Comparison of ENCODE assay signal across 1 cellular context in the genomic region with DNA sequence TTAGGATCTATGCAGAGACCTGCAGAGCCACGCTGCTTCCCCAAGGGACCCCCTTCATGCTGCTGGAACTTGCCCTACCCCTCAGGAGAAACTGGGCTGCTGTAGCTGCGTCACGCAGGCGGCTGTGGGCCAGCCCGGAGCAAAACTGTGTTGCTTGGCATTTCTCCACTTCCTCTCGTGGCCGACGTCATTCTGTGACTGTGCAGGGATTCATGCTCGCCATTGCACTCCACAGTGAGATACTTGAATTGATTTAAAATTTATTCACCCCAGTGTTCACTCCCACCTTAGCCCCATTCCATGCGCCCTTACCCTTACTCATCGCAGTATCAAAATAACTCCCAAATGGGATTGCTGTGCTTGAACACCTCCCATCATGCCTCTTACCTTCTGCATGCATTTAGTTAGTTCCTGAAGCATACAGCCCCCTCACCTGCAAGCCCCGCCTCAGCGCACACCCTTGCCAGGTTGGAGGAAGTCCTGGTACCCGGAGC.
TF ChIP-seq lines count a peak whose summit lies in the region.

No MANE protein-coding gene starts in this region.

TF ChIP-seq in HepG2, 621 proteins besides CTCF, POLR2A, EP300 and RAD21:
- no peak for TF ChIP-seq ARNTL (CRISPR knock-in tag; IDR thresholded peaks at IDR 0.05)
- TF ChIP-seq HNRNPL (IDR thresholded peaks at IDR 0.05; ENCODE audit: low read depth, low read length) = no peak
- TF ChIP-seq, protein P1, sequence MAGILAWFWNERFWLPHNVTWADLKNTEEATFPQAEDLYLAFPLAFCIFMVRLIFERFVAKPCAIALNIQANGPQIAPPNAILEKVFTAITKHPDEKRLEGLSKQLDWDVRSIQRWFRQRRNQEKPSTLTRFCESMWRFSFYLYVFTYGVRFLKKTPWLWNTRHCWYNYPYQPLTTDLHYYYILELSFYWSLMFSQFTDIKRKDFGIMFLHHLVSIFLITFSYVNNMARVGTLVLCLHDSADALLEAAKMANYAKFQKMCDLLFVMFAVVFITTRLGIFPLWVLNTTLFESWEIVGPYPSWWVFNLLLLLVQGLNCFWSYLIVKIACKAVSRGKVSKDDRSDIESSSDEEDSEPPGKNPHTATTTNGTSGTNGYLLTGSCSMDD (CRISPR knock-in tag; IDR thresholded peaks at IDR 0.05) = no peak
- no peak for TF ChIP-seq ZBTB1 (CRISPR knock-in tag; IDR thresholded peaks at IDR 0.05; ENCODE audit: borderline replicate concordance)
- TF ChIP-seq RBFOX2 (IDR thresholded peaks at IDR 0.05; ENCODE audit: low read depth, low read length) = no peak
- no peak for TF ChIP-seq STAT6 (CRISPR knock-in tag; IDR thresholded peaks at IDR 0.05; ENCODE audit: borderline replicate concordance)
- TF ChIP-seq ATF1 (CRISPR knock-in tag; IDR thresholded peaks at IDR 0.05) = no peak
- no peak for TF ChIP-seq ATF3 (CRISPR knock-in tag; IDR thresholded peaks at IDR 0.05)
- TF ChIP-seq SKI (IDR thresholded peaks at IDR 0.05; ENCODE audit: partially characterized antibody) = no peak
- no peak for TF ChIP-seq NCOR1 (IDR thresholded peaks at IDR 0.05; ENCODE audit: borderline replicate concordance, low read length)
- no peak for TF ChIP-seq SRSF9 (IDR thresholded peaks at IDR 0.05; ENCODE audit: borderline replicate concordance, insufficient read depth, low read depth, low read length, poor library complexity, severe bottlenecking)
- TF ChIP-seq, protein P2, sequence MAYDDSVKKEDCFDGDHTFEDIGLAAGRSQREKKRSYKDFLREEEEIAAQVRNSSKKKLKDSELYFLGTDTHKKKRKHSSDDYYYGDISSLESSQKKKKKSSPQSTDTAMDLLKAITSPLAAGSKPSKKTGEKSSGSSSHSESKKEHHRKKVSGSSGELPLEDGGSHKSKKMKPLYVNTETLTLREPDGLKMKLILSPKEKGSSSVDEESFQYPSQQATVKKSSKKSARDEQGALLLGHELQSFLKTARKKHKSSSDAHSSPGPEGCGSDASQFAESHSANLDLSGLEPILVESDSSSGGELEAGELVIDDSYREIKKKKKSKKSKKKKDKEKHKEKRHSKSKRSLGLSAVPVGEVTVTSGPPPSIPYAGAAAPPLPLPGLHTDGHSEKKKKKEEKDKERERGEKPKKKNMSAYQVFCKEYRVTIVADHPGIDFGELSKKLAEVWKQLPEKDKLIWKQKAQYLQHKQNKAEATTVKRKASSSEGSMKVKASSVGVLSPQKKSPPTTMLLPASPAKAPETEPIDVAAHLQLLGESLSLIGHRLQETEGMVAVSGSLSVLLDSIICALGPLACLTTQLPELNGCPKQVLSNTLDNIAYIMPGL (CRISPR knock-in tag; IDR thresholded peaks at IDR 0.05; ENCODE audit: borderline replicate concordance in 1 of 2, low read depth in 1 of 2) = no peak
- no peak for TF ChIP-seq BRCA1 (CRISPR knock-in tag; IDR thresholded peaks at IDR 0.05)
- TF ChIP-seq, protein P3, sequence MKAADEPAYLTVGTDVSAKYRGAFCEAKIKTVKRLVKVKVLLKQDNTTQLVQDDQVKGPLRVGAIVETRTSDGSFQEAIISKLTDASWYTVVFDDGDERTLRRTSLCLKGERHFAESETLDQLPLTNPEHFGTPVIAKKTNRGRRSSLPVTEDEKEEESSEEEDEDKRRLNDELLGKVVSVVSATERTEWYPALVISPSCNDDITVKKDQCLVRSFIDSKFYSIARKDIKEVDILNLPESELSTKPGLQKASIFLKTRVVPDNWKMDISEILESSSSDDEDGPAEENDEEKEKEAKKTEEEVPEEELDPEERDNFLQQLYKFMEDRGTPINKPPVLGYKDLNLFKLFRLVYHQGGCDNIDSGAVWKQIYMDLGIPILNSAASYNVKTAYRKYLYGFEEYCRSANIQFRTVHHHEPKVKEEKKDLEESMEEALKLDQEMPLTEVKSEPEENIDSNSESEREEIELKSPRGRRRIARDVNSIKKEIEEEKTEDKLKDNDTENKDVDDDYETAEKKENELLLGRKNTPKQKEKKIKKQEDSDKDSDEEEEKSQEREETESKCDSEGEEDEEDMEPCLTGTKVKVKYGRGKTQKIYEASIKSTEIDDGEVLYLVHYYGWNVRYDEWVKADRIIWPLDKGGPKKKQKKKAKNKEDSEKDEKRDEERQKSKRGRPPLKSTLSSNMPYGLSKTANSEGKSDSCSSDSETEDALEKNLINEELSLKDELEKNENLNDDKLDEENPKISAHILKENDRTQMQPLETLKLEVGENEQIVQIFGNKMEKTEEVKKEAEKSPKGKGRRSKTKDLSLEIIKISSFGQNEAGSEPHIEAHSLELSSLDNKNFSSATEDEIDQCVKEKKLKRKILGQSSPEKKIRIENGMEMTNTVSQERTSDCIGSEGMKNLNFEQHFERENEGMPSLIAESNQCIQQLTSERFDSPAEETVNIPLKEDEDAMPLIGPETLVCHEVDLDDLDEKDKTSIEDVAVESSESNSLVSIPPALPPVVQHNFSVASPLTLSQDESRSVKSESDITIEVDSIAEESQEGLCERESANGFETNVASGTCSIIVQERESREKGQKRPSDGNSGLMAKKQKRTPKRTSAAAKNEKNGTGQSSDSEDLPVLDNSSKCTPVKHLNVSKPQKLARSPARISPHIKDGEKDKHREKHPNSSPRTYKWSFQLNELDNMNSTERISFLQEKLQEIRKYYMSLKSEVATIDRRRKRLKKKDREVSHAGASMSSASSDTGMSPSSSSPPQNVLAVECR (CRISPR knock-in tag; IDR thresholded peaks at IDR 0.05; ENCODE audit: borderline replicate concordance) = no peak
- no peak for TF ChIP-seq KDM6A (CRISPR knock-in tag; IDR thresholded peaks at IDR 0.05; ENCODE audit: low read depth)
- no peak for TF ChIP-seq BRF2 (CRISPR knock-in tag; IDR thresholded peaks at IDR 0.05)
- no peak for TF ChIP-seq ZBTB20 (CRISPR knock-in tag; IDR thresholded peaks at IDR 0.05; ENCODE audit: borderline replicate concordance, low read depth)
- no peak for TF ChIP-seq NFIB (CRISPR knock-in tag; IDR thresholded peaks at IDR 0.05; ENCODE audit: borderline replicate concordance)
- no peak for TF ChIP-seq ZNF557 (CRISPR knock-in tag; IDR thresholded peaks at IDR 0.05)
TF ChIP-seq in HepG2: peak in this region for 0.
